ENCODE assay signal across 11 cellular contexts in genomic region chr18:5066380-5066977, GRCh38.
DNase-seq lines count a peak whose midpoint lies in the region; ATAC-seq and TF ChIP-seq lines count a peak whose summit lies in the region.
"Had no signal": no experiment of that assay in that cellular context is flagged by ENCODE, and none has a peak within 500 bp of the region (broad histone marks: within the 10 kb centered on the region; RNA-seq: fewer than 3 reads in every experiment).

No MANE protein-coding gene starts in this region.

- peak; percentile 35 for DNase-seq in activated T-cell treated with anti-CD3 and anti-CD28 coated beads, Interleukin-2, amount 50 U/mL, for 48 hours
- no peak for DNase-seq in activated T-cell treated with anti-CD3 and anti-CD28 coated beads, Interleukin-2, amount 50 U/mL, for 1 hour
- DNase-seq in HT-29 (ENCODE audit: low spot score) (peak; percentile 39), body of pancreas (peak in 2 of 4 donors; percentile 10 to 51), breast epithelium (ENCODE audit: low spot score in 2 of 2) (no peak), left ventricle myocardium superior (no peak)
- DNase-seq in stimulated activated CD4-positive, alpha-beta T cell treated with anti-CD3 and anti-CD28 coated beads, Interleukin-4, amount 100 ng/mL, for 48 hours (ENCODE audit: low read depth in 2 of 2), result peak; percentile 9 to 14
- DNase-seq: NK-92 treated with Interleukin-12 subunit alpha and Interleukin-12 subunit beta, amount 100 ng/mL, for 24 hours had no signal

- H3K4me1 ChIP-seq in body of pancreas (no peaks in the 10 kb centered on the region), breast epithelium (no peaks in the 10 kb centered on the region)
- H3K4me1 ChIP-seq: right atrium auricular region had no signal

- TF ChIP-seq CTCF in body of pancreas (IDR thresholded peaks at IDR 0.05) (peak in 4 of 7 experiments; percentile 11 to 27 (median 16)), breast epithelium (IDR thresholded peaks at IDR 0.05) (no peak)

- no peak overlapping the region for H3K4me3 ChIP-seq in body of pancreas
- H3K4me3 ChIP-seq in breast epithelium, result no peak overlapping the region
- H3K4me3 ChIP-seq: right atrium auricular region had no signal

- ATAC-seq in body of pancreas (no peak), left ventricle myocardium superior (no peak), GM19351 (IDR thresholded peaks at IDR 0.05; ENCODE audit: unreplicated experiment) (no peak)
- ATAC-seq: stimulated activated memory B cell treated with anti-CD40 and anti-IgM and Interleukin-4, amounts not matched to agents 10 μg/mL and 1 μg/mL and 100 μg/mL, for 72 hours had no signal

- H3K27ac ChIP-seq in body of pancreas, result no peak overlapping the region
- no peak overlapping the region for H3K27ac ChIP-seq in breast epithelium
- H3K27ac ChIP-seq: right atrium auricular region had no signal

- WGBS in body of pancreas, 2 donors, result 64 to 87% methylated on average over 2 of the region's 2 CpGs

- no peaks in the 10 kb centered on the region for H3K27me3 ChIP-seq in body of pancreas
- peaks cover 0 to 4% of the 10 kb centered on the region in 2 donors for H3K27me3 ChIP-seq in breast epithelium
- H3K27me3 ChIP-seq: right atrium auricular region had no signal

- H3K36me3 ChIP-seq in body of pancreas (replicated peaks in 1 of 2; ENCODE audit: insufficient read depth in 1 of 2, low read depth in 2 of 2), result no peaks in the 10 kb centered on the region
- no peaks in the 10 kb centered on the region for H3K36me3 ChIP-seq in breast epithelium
- H3K36me3 ChIP-seq: right atrium auricular region had no signal

- intact Hi-C loops in body of pancreas (cut with DNase I) (no loop called here), breast epithelium (cut with DNase I; ENCODE audit: low total_unique reads) (no loop called here), left ventricle myocardium superior (cut with micrococcal nuclease) (no loop called here)

- H3K9me3 ChIP-seq in body of pancreas, result no peaks in the 10 kb centered on the region
- H3K9me3 ChIP-seq in breast epithelium, result no peaks in the 10 kb centered on the region
- H3K9me3 ChIP-seq: right atrium auricular region had no signal

- TF ChIP-seq POLR2A in body of pancreas (IDR thresholded peaks at IDR 0.05) (no peak), breast epithelium (IDR thresholded peaks at IDR 0.05) (no peak)

Comparison
In these comparisons a context has a peak if more than half of its experiments do, and no peak if none do; other contexts are left out.
1. DNase-seq: peak in activated T-cell treated with anti-CD3 and anti-CD28 coated beads, Interleukin-2, amount 50 U/mL, for 48 hours (2 of 2), HT-29 (single experiment) and stimulated activated CD4-positive, alpha-beta T cell treated with anti-CD3 and anti-CD28 coated beads, Interleukin-4, amount 100 ng/mL, for 48 hours (2 of 2); none in activated T-cell treated with anti-CD3 and anti-CD28 coated beads, Interleukin-2, amount 50 U/mL, for 1 hour (single experiment), breast epithelium (0 of 2) and left ventricle myocardium superior (single experiment).
2. CTCF ChIP-seq: peak in body of pancreas (4 of 7); none in breast epithelium (0 of 3).